27 cellular contexts compared by ENCODE assay signal in the genomic region with DNA sequence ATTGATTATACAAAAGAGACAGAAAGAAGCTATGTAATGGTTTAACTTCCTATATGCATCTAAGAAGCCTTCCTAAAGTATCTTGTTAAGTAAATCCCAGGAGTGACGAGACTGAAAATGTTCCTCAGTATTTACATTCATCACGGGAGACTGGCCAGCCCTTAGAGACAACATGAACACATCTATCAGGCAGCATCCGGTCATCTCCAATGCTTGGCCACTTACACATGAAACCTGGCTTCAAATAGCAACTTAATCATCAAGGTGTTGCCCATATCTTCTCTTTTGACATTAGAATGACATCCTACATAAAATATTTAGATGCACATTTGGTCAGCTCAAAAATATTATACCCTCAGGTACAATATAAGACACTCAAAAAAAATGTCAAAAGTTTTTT.
"Had no signal": no experiment of that assay in that cellular context is flagged by ENCODE, and none has a peak within 500 bp of the region (broad histone marks: within the 10 kb centered on the region; RNA-seq: fewer than 3 reads in every experiment).

No MANE protein-coding gene starts in this region.

- H3K4me3 Mint-ChIP-seq: immature natural killer cell; natural killer cell treated with Interleukin-12 subunit alpha and Interleukin-12 subunit beta and Interleukin-15 and Interleukin-18, amount 100 ng/mL, for 72 hours; neural progenitor cell; stimulated activated memory B cell treated with anti-CD40 and anti-IgM and Interleukin-4, amounts not matched to agents 10 μg/mL and 1 μg/mL and 100 μg/mL, for 72 hours; stimulated activated naive CD8-positive, alpha-beta T cell treated with anti-CD3 and anti-CD28 coated beads, Interleukin-15, Interleukin-2, amounts not matched to agents 100 ng/mL and 50 ng/mL, for 24 hours had no signal

- H3K27ac ChIP-seq: esophagus squamous epithelium, gastroesophageal sphincter, neural progenitor cell, parathyroid adenoma, psoas muscle, right lobe of liver, tibial artery, upper lobe of right lung, vagina had no signal

- H3K4me2 ChIP-seq: neural progenitor cell had no signal

- H3K36me3 ChIP-seq: neural progenitor cell, right lobe of liver, vagina had no signal

- H3K4me1 ChIP-seq: neural progenitor cell, parathyroid adenoma, right lobe of liver, tibial artery, vagina had no signal

- H3K9me3 ChIP-seq: esophagus squamous epithelium, gastroesophageal sphincter, psoas muscle, right lobe of liver, tibial artery, upper lobe of right lung, vagina had no signal

- H3K9ac ChIP-seq: neural progenitor cell, parathyroid adenoma had no signal

- H2AFZ ChIP-seq: neural progenitor cell, parathyroid adenoma had no signal

- ATAC-seq: gastroesophageal sphincter; left colon; left ventricle myocardium superior; natural killer cell treated with Interleukin-12 subunit alpha and Interleukin-12 subunit beta and Interleukin-15 and Interleukin-18, amount 100 ng/mL, for 72 hours; psoas muscle; right lobe of liver; stimulated activated memory B cell treated with anti-CD40 and anti-IgM and Interleukin-4, amounts not matched to agents 10 μg/mL and 1 μg/mL and 100 μg/mL, for 72 hours; upper lobe of right lung had no signal

- DNase-seq: effector memory CD4-positive, alpha-beta T cell; esophagus squamous epithelium; foreskin fibroblast; glutamatergic neuron; immature natural killer cell; left colon; left ventricle myocardium superior; mesenchymal stem cell; midbrain; nucleus accumbens; psoas muscle; retina; right lobe of liver; stimulated activated CD4-positive, alpha-beta T cell treated with anti-CD3 and anti-CD28 coated beads, Interleukin-15, amount 100 ng/mL, for 24 hours; stimulated activated CD4-positive, alpha-beta T cell treated with anti-CD3 and anti-CD28 coated beads, Interleukin-1b, Interleukin-23, amount 100 ng/mL, for 48 hours; stimulated activated CD4-positive, alpha-beta T cell treated with anti-CD3 and anti-CD28 coated beads, Interleukin-4, amount 100 ng/mL, for 24 hours; tibial artery; upper lobe of right lung had no signal

- H3K27me3 ChIP-seq: esophagus squamous epithelium, gastroesophageal sphincter, neural progenitor cell, right lobe of liver, tibial artery, upper lobe of right lung, vagina had no signal

- H3K9me3 Mint-ChIP-seq: natural killer cell treated with Interleukin-12 subunit alpha and Interleukin-12 subunit beta and Interleukin-15 and Interleukin-18, amount 100 ng/mL, for 72 hours; neural progenitor cell; stimulated activated memory B cell treated with anti-CD40 and anti-IgM and Interleukin-4, amounts not matched to agents 10 μg/mL and 1 μg/mL and 100 μg/mL, for 72 hours; stimulated activated naive CD8-positive, alpha-beta T cell treated with anti-CD3 and anti-CD28 coated beads, Interleukin-15, Interleukin-2, amounts not matched to agents 100 ng/mL and 50 ng/mL, for 24 hours had no signal

- H3K27ac Mint-ChIP-seq: immature natural killer cell; natural killer cell treated with Interleukin-12 subunit alpha and Interleukin-12 subunit beta and Interleukin-15 and Interleukin-18, amount 100 ng/mL, for 72 hours; neural progenitor cell; stimulated activated memory B cell treated with anti-CD40 and anti-IgM and Interleukin-4, amounts not matched to agents 10 μg/mL and 1 μg/mL and 100 μg/mL, for 72 hours; stimulated activated naive CD8-positive, alpha-beta T cell treated with anti-CD3 and anti-CD28 coated beads, Interleukin-15, Interleukin-2, amounts not matched to agents 100 ng/mL and 50 ng/mL, for 24 hours had no signal

- H3K4me3 ChIP-seq: esophagus squamous epithelium, gastroesophageal sphincter, lung, neural progenitor cell, psoas muscle, right lobe of liver, tibial artery, upper lobe of right lung, vagina had no signal

- FAIRE-seq: endometrium had no signal

- H3K27me3 Mint-ChIP-seq: natural killer cell treated with Interleukin-12 subunit alpha and Interleukin-12 subunit beta and Interleukin-15 and Interleukin-18, amount 100 ng/mL, for 72 hours; stimulated activated memory B cell treated with anti-CD40 and anti-IgM and Interleukin-4, amounts not matched to agents 10 μg/mL and 1 μg/mL and 100 μg/mL, for 72 hours had no signal

- H3K36me3 Mint-ChIP-seq: neural progenitor cell had no signal

- H3K4me1 Mint-ChIP-seq: neural progenitor cell had no signal
